1 cellular context compared by ENCODE assay signal in the genomic region with DNA sequence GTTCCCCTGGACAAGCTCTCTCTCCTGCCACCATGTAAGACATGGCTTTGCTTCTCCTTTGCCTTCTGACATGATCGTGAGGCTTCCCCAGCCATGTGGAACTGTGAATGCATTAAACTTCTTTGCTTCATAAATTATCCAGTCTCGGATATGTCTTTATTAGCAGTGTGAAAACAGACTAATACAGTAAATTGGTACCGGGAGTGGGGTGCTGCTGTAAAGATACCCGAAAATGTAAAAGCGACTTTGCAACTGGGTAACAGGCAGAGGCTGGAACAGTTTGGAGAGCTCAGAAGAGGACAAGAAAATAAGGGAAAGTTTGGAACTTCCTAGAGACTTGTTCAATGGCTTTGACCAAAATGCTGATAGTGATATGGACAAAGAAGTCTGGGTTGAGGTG. TPM values are rescaled to one million over a fixed set of nuclear protein-coding genes. Genes with fewer than 3 reads are reported as not detected.
"Had no signal": no experiment of that assay in that cellular context is flagged by ENCODE, and none has a peak within 500 bp of the region (broad histone marks: within the 10 kb centered on the region; RNA-seq: fewer than 3 reads in every experiment).

No MANE protein-coding gene starts in this region.

RNA-seq across cellular contexts. Expression of a gene that starts 46.1 kb away (rescaled TPM):
- polyA plus RNA-seq: IgD-negative memory B cell had no signal
